20 cellular contexts compared by ENCODE assay signal in the genomic region with DNA sequence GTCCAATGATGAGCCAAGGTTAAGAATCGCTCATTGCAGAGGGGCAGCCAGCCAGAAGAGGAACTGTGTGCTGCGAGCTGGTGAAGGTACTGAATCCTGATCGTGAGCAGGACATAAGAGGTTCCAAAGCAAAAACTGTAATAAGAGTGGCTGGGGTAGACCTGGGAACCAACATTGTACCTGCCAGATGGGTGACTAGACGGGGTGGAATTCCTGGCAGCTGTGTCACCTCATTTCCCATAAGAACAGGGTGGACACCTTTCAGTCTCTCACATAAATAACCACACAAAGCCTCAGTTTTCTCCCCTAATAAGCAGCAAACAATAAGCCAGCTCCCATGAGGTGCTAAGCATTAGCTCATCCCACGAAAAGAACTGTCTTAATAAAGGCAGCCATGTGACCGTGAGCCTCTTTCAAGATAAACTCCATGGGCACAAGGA.
DNase-seq lines count a peak whose midpoint lies in the region; ATAC-seq and TF ChIP-seq lines count a peak whose summit lies in the region.
"Had no signal": no experiment of that assay in that cellular context is flagged by ENCODE, and none has a peak within 500 bp of the region (broad histone marks: within the 10 kb centered on the region; RNA-seq: fewer than 3 reads in every experiment).

No MANE protein-coding gene starts in this region.

- H3K27me3 ChIP-seq in RWPE2 (ENCODE audit: insufficient read depth, poor library complexity, severe bottlenecking) (no peaks in the 10 kb centered on the region), suprapubic skin (no peaks in the 10 kb centered on the region)
- H3K27me3 ChIP-seq: Peyer's patch had no signal

- H3K4me3 ChIP-seq in RWPE2 (ENCODE audit: severe bottlenecking) (no peak overlapping the region), suprapubic skin (no peak overlapping the region)
- H3K4me3 ChIP-seq: Peyer's patch, prostate gland had no signal

- TF ChIP-seq CTCF in RWPE2 (IDR thresholded peaks at IDR 0.05; ENCODE audit: poor library complexity, severe bottlenecking) (no peak), suprapubic skin (IDR thresholded peaks at IDR 0.05) (no peak)

- in situ Hi-C loops in G401 (cut with HindIII; ENCODE audit: low sequenced_read_pairs) = no loop called here

- H3K4me1 ChIP-seq in RWPE2 (ENCODE audit: insufficient read depth, poor library complexity, severe bottlenecking) = peaks cover 75% of the 10 kb centered on the region
- H3K4me1 ChIP-seq in suprapubic skin = peaks cover 33% of the 10 kb centered on the region

- 68% methylated on average over 6 of the region's 6 CpGs for WGBS in suprapubic skin

- ATAC-seq in RWPE2 (ENCODE audit: low read depth) = peak; percentile 75
- peak; percentile 63 for ATAC-seq in esophagus mucosa
- no peak for ATAC-seq in HG03108 (IDR thresholded peaks at IDR 0.05; ENCODE audit: unreplicated experiment)
- no peak for ATAC-seq in GM21825 (IDR thresholded peaks at IDR 0.05; ENCODE audit: unreplicated experiment)
- ATAC-seq: natural killer cell treated with Interleukin-12 subunit alpha and Interleukin-12 subunit beta and Interleukin-15 and Interleukin-18, amount 100 ng/mL, for 72 hours; stimulated activated naive B cell treated with anti-CD40 and anti-IgM and Interleukin-4, amounts not matched to agents 10 μg/mL and 1 μg/mL and 100 μg/mL, for 72 hours had no signal

- no peaks in the 10 kb centered on the region for H3K9me3 ChIP-seq in RWPE2 (ENCODE audit: severe bottlenecking)
- H3K9me3 ChIP-seq in suprapubic skin = no peaks in the 10 kb centered on the region
- H3K9me3 ChIP-seq: Peyer's patch, prostate gland had no signal

- H3K36me3 ChIP-seq in RWPE2 (ENCODE audit: low read depth) = peaks cover 11% of the 10 kb centered on the region; the same call in 1 of the 2 replicates
- H3K36me3 ChIP-seq in suprapubic skin = no peaks in the 10 kb centered on the region
- H3K36me3 ChIP-seq: Peyer's patch, prostate gland had no signal

- H3K27ac ChIP-seq in RWPE2 (ENCODE audit: poor library complexity, severe bottlenecking) = peak overlapping the region; percentile 88
- H3K27ac ChIP-seq in suprapubic skin = peak overlapping the region; percentile 50
- H3K27ac ChIP-seq: Peyer's patch had no signal

- no peak for TF ChIP-seq EP300 in suprapubic skin (IDR thresholded peaks at IDR 0.05)

- DNase-seq in NCI-H2171 treated with DMSO at 0.1 percent for 48 hours (lab: John Stamatoyannopoulos, UW) (peak; percentile 72), NCI-H2171 (lab: John Stamatoyannopoulos, UW) (no peak), RWPE2 (ENCODE audit: low spot score) (no peak), suprapubic skin (ENCODE audit: low spot score in 2 of 2) (no peak), G401 (ENCODE audit: low spot score) (no peak)
- DNase-seq: activated CD4-positive, alpha-beta T cell treated with anti-CD3 and anti-CD28 coated beads for 48 hours; activated CD8-positive, alpha-beta memory T cell treated with anti-CD3 and anti-CD28 coated beads, Interleukin-2, amount 50 U/mL, for 4 hours; activated effector memory CD4-positive, alpha-beta T cell treated with anti-CD3 and anti-CD28 coated beads, Interleukin-2, amount 50 U/mL, for 16 hours; amygdala; mesendoderm; NCI-H1930; NCI-H526; Peyer's patch; stimulated activated CD4-positive, alpha-beta T cell treated with anti-CD3 and anti-CD28 coated beads, Interleukin-12 subunit alpha, Interleukin-12 subunit beta, amount 100 ng/mL, for 4 hours; stimulated activated naive B cell treated with anti-CD40 and anti-IgM and Interleukin-4, amounts not matched to agents 10 μg/mL and 1 μg/mL and 100 μg/mL, for 72 hours had no signal

- no peak for TF ChIP-seq POLR2A in suprapubic skin (IDR thresholded peaks at IDR 0.05)

Comparison
In these comparisons a context has a peak if more than half of its experiments do, and no peak if none do; other contexts are left out.
1. ATAC-seq: peak in RWPE2 (single experiment) and esophagus mucosa (single experiment); none in HG03108 (single experiment) and GM21825 (single experiment).